9 cellular contexts compared by ENCODE assay signal in genomic region chr4:39029752-39030694, GRCh38. TPM values are rescaled to one million over a fixed set of nuclear protein-coding genes. Genes with fewer than 3 reads are reported as not detected.
DNase-seq lines count a peak whose midpoint lies in the region; ATAC-seq, FAIRE-seq and TF ChIP-seq lines count a peak whose summit lies in the region.
"Had no signal": no experiment of that assay in that cellular context is flagged by ENCODE, and none has a peak within 500 bp of the region (broad histone marks: within the 10 kb centered on the region; RNA-seq: fewer than 3 reads in every experiment).

No MANE protein-coding gene starts in this region.

- peaks cover 47% of the 10 kb centered on the region for H3K36me3 ChIP-seq in DOHH2 (ENCODE audit: control insufficient read depth, low read length)
- H3K36me3 ChIP-seq in PC-9 (ENCODE audit: low read depth) = peaks cover 28% of the 10 kb centered on the region

- ATAC-seq in GM19455 (IDR thresholded peaks at IDR 0.05; ENCODE audit: unreplicated experiment) = peak; percentile 31

- DNase-seq in PC-9 = no peak
- no peak for DNase-seq in epithelial cell of prostate (ENCODE audit: low read depth, low spot score)
- no peak for DNase-seq in type B pancreatic cell (ENCODE audit: extremely low spot score, unreplicated experiment)
- DNase-seq in iPS-NIHi7 (ENCODE audit: extremely low spot score) = no peak
- DNase-seq in RCC 7860 (ENCODE audit: low spot score) = no peak
- DNase-seq in AG08396 (ENCODE audit: low spot score) = no peak
- DNase-seq: NCI-H774 had no signal

- TF ChIP-seq CTCF in DOHH2 (IDR thresholded peaks at IDR 0.05; ENCODE audit: low read depth, low read length, poor library complexity, severe bottlenecking) (peak; percentile 47), PC-9 (conservative IDR thresholded peaks at IDR 0.05) (no peak), type B pancreatic cell (conservative IDR thresholded peaks at IDR 0.05) (no peak)

- H3K27me3 Mint-ChIP-seq in type B pancreatic cell = no peaks in the 10 kb centered on the region

- intact Hi-C loops in PC-9 (cut with micrococcal nuclease; ENCODE audit: unreplicated experiment) = loop anchor here (10.0 kb wide), 1 partner anchor 365 kb away; the partner anchor contains the start of gene KLF3

- no peaks in the 10 kb centered on the region for H3K4me1 Mint-ChIP-seq in type B pancreatic cell (ENCODE audit: unreplicated experiment)

- H3K9me3 ChIP-seq in DOHH2 (ENCODE audit: control insufficient read depth, insufficient read depth, low read length) = no peaks in the 10 kb centered on the region
- H3K9me3 ChIP-seq in PC-9 (ENCODE audit: insufficient read depth, low read depth) = no peaks in the 10 kb centered on the region

- H3K79me2 ChIP-seq in DOHH2 (ENCODE audit: control insufficient read depth, low read length) (peaks cover 74% of the 10 kb centered on the region), PC-9 (ENCODE audit: low read depth) (peaks cover 68% of the 10 kb centered on the region)

- CTCF ChIA-PET in PC-9 (lab: Charles Lee) = no interaction called here

- no peak overlapping the region for H3K27ac Mint-ChIP-seq in type B pancreatic cell

- H2AFZ ChIP-seq in PC-9 = no peak overlapping the region

- peaks cover 51% of the 10 kb centered on the region for H3F3A ChIP-seq in DOHH2 (ENCODE audit: control insufficient read depth, insufficient read depth)
- H3F3A ChIP-seq in PC-9 (ENCODE audit: insufficient read depth, low read depth) = peaks cover 44% of the 10 kb centered on the region

- no peak overlapping the region for H3K4me3 Mint-ChIP-seq in type B pancreatic cell

- H3K9me2 ChIP-seq in DOHH2 (replicated peaks; ENCODE audit: control insufficient read depth, low read length) = no peaks in the 10 kb centered on the region
- H3K9me2 ChIP-seq in PC-9 (ENCODE audit: insufficient read depth) = no peaks in the 10 kb centered on the region

- POLR2A ChIA-PET in PC-9 (lab: Charles Lee; ENCODE audit: unreplicated experiment) = interaction anchor here (0.6 to 1.3 kb wide), 3 partner anchors 14 to 173 kb away, joined by 4 to 13 read pairs (median 7); no protein-coding TSS in a partner anchor

- H4K20me1 ChIP-seq in DOHH2 (ENCODE audit: control insufficient read depth, insufficient read depth, low read depth, low read length) (no peaks in the 10 kb centered on the region), PC-9 (ENCODE audit: insufficient read depth) (no peaks in the 10 kb centered on the region)

- no TSS peak for BruUV-seq in PC-9 (replicated peaks; lab: Mats Ljungman, UMichigan)

- no peaks in the 10 kb centered on the region for H3K9me3 Mint-ChIP-seq in type B pancreatic cell

- H3K4me3 ChIP-seq in DOHH2 (ENCODE audit: low read length) (peak overlapping the region; percentile 85), PC-9 (peak overlapping the region; percentile 71)

- H3K4me2 ChIP-seq in DOHH2 (ENCODE audit: low read length) (peak overlapping the region; percentile 92), PC-9 (peak overlapping the region; percentile 95)

- no peak for FAIRE-seq in RCC 7860 (lab: Jason Lieb, UNC)

- no peaks in the 10 kb centered on the region; the same call in 1 of the 2 replicates for H3K27me3 ChIP-seq in DOHH2 (ENCODE audit: control insufficient read depth, low read length)
- H3K27me3 ChIP-seq in PC-9 (ENCODE audit: insufficient read depth, low read depth) = no peaks in the 10 kb centered on the region

- no peaks in the 10 kb centered on the region for H3K36me3 Mint-ChIP-seq in type B pancreatic cell

- H3K27ac ChIP-seq in DOHH2 (ENCODE audit: low read depth, low read length) (peak overlapping the region; percentile 95), PC-9 (peak overlapping the region; percentile 98), epithelial cell of prostate (peak overlapping the region; percentile 96)

- H3K4me1 ChIP-seq in DOHH2 (ENCODE audit: control insufficient read depth, low read length) (peaks cover 62% of the 10 kb centered on the region), PC-9 (replicated peaks; ENCODE audit: insufficient read depth) (peaks cover 58% of the 10 kb centered on the region)

RNA-seq across cellular contexts. Expression of gene TMEM156, which starts 2.2 kb away (rescaled TPM):
- total RNA-seq in PC-9 (2021) (20.1 and 29.3 TPM in 2 replicates), type B pancreatic cell (ENCODE audit: low replicate concordance) (not detected in 2 replicates)

RNA-seq across cellular contexts. Expression of gene KLHL5, which starts 32.0 kb away (rescaled TPM):
- 115 and 117 TPM in 2 replicates for total RNA-seq in PC-9 (2021)
- 15.7 and 27.3 TPM in 2 replicates for total RNA-seq in type B pancreatic cell (ENCODE audit: low replicate concordance)

Comparison
In these comparisons a context has a peak if more than half of its experiments do, and no peak if none do; other contexts are left out.
1. RNA of gene TMEM156, which starts 2.2 kb away (total RNA-seq): 20.1 to 29.3 TPM in PC-9; not detected in type B pancreatic cell; every median in the first group is over 10 times any median in the second.
2. Peak in every context shown above with its lines, with median percentiles within 50 percentile points of each other: H3K27ac ChIP-seq.